ENCODE assay signal across 19 cellular contexts in genomic region chr2:234555616-234556249, GRCh38. TPM values are rescaled to one million over a fixed set of nuclear protein-coding genes. Genes with fewer than 3 reads are reported as not detected.
DNase-seq lines count a peak whose midpoint lies in the region; ATAC-seq, FAIRE-seq and TF ChIP-seq lines count a peak whose summit lies in the region.
"Had no signal": no experiment of that assay in that cellular context is flagged by ENCODE, and none has a peak within 500 bp of the region (broad histone marks: within the 10 kb centered on the region; RNA-seq: fewer than 3 reads in every experiment).

No MANE protein-coding gene starts in this region.

- no peak overlapping the region for H3K4me3 ChIP-seq in BLaER1
- no peak overlapping the region for H3K4me3 ChIP-seq in GM12865 (ENCODE audit: low read depth, low read length)
- H3K4me3 ChIP-seq in astrocyte (ENCODE audit: insufficient read depth, low read depth, low read length), result no peak overlapping the region
- H3K4me3 ChIP-seq in mesenchymal stem cell (ENCODE audit: insufficient read depth in 1 of 2, low read depth in 1 of 2, low read length in 2 of 2), result no peak overlapping the region
- H3K4me3 ChIP-seq: ascending aorta, esophagus muscularis mucosa, right lobe of liver, thoracic aorta had no signal

- no peak overlapping the region for H3K27ac Mint-ChIP-seq in astrocyte (ENCODE audit: unreplicated experiment)
- no peak overlapping the region for H3K27ac Mint-ChIP-seq in CD4-positive, alpha-beta T cell
- H3K27ac Mint-ChIP-seq: activated CD4-positive, alpha-beta T cell treated with anti-CD3 and anti-CD28 coated beads for 36 hours had no signal

- no peak overlapping the region for H2BK120ac ChIP-seq in mesenchymal stem cell (ENCODE audit: low read depth, low read length)

- H3K9ac ChIP-seq in BLaER1 (no peak overlapping the region), astrocyte (ENCODE audit: low read length) (no peak overlapping the region), mesenchymal stem cell (ENCODE audit: low read length) (no peak overlapping the region)

- H3K9me3 ChIP-seq in BLaER1 (peaks cover 19% of the 10 kb centered on the region), astrocyte (ENCODE audit: insufficient read depth, low read depth, low read length) (no peaks in the 10 kb centered on the region), mesenchymal stem cell (ENCODE audit: control insufficient read depth, low read length) (no peaks in the 10 kb centered on the region)
- no peaks in the 10 kb centered on the region for H3K9me3 ChIP-seq in CD4-positive, alpha-beta T cell (ENCODE audit: control insufficient read depth, low read length)
- H3K9me3 ChIP-seq: ascending aorta, esophagus muscularis mucosa, right lobe of liver, thoracic aorta had no signal

- H4K20me1 ChIP-seq in BLaER1, result no peaks in the 10 kb centered on the region
- no peaks in the 10 kb centered on the region for H4K20me1 ChIP-seq in astrocyte (ENCODE audit: insufficient read depth, low read length)

- H3K4me1 ChIP-seq in BLaER1 (peaks cover 32% of the 10 kb centered on the region), astrocyte (ENCODE audit: insufficient read depth, low read length) (peaks cover 21% of the 10 kb centered on the region), mesenchymal stem cell (ENCODE audit: control insufficient read depth, insufficient read depth, low read depth, low read length) (peaks cover 10% of the 10 kb centered on the region)
- H3K4me1 ChIP-seq: ascending aorta, right lobe of liver had no signal

- no peak overlapping the region for H4K8ac ChIP-seq in mesenchymal stem cell (ENCODE audit: low read length)

- H3K4me2 ChIP-seq in BLaER1 (peak overlapping the region; percentile 65), astrocyte (ENCODE audit: low read length) (peak overlapping the region; percentile 1), mesenchymal stem cell (ENCODE audit: low read length, poor library complexity, severe bottlenecking) (no peak overlapping the region)

- H3K36me3 ChIP-seq in BLaER1, result no peaks in the 10 kb centered on the region
- H3K36me3 ChIP-seq in astrocyte (ENCODE audit: insufficient read depth, low read length), result no peaks in the 10 kb centered on the region
- no peaks in the 10 kb centered on the region for H3K36me3 ChIP-seq in mesenchymal stem cell (ENCODE audit: control insufficient read depth in 1 of 2, insufficient read depth in 2 of 2, low read depth in 1 of 2, low read length in 2 of 2)
- H3K36me3 ChIP-seq: ascending aorta, esophagus muscularis mucosa, right lobe of liver, thoracic aorta had no signal

- POLR2A ChIA-PET in CD4-positive, alpha-beta T cell (lab: Charles Lee), result no interaction called here

- 55% methylated on average over 9 of the region's 9 CpGs for WGBS in mesenchymal stem cell

- peaks cover 6% of the 10 kb centered on the region for H3K79me1 ChIP-seq in mesenchymal stem cell (replicated peaks; ENCODE audit: low read length, poor library complexity, severe bottlenecking)

- peaks cover 18% of the 10 kb centered on the region for H3K4me1 Mint-ChIP-seq in astrocyte (ENCODE audit: low read depth, unreplicated experiment)
- no peaks in the 10 kb centered on the region for H3K4me1 Mint-ChIP-seq in CD4-positive, alpha-beta T cell (ENCODE audit: low read depth)
- H3K4me1 Mint-ChIP-seq: activated CD4-positive, alpha-beta T cell treated with anti-CD3 and anti-CD28 coated beads for 36 hours had no signal

- H2AFZ ChIP-seq in astrocyte (ENCODE audit: low read depth, low read length), result no peak overlapping the region
- H2AFZ ChIP-seq in mesenchymal stem cell (ENCODE audit: low read depth, low read length), result no peak overlapping the region

- no peak overlapping the region for H3K4me3 Mint-ChIP-seq in astrocyte (ENCODE audit: unreplicated experiment)
- no peak overlapping the region for H3K4me3 Mint-ChIP-seq in CD4-positive, alpha-beta T cell
- H3K4me3 Mint-ChIP-seq: activated CD4-positive, alpha-beta T cell treated with anti-CD3 and anti-CD28 coated beads for 36 hours; CD8-positive, alpha-beta memory T cell had no signal

- peaks cover 2% of the 10 kb centered on the region for H3K36me3 Mint-ChIP-seq in astrocyte (ENCODE audit: low read depth, unreplicated experiment)
- no peaks in the 10 kb centered on the region for H3K36me3 Mint-ChIP-seq in CD4-positive, alpha-beta T cell (ENCODE audit: low read depth)

- H3K27ac ChIP-seq in BLaER1, result no peak overlapping the region
- H3K27ac ChIP-seq in astrocyte (ENCODE audit: low read depth, low read length), result no peak overlapping the region
- no peak overlapping the region for H3K27ac ChIP-seq in mesenchymal stem cell (ENCODE audit: low read length, poor library complexity, severe bottlenecking)
- H3K27ac ChIP-seq in CD4-positive, alpha-beta T cell (ENCODE audit: low read depth, low read length), result no peak overlapping the region
- H3K27ac ChIP-seq: ascending aorta, esophagus muscularis mucosa, right lobe of liver, thoracic aorta had no signal

- H2AK5ac ChIP-seq in mesenchymal stem cell (ENCODE audit: low read length, severe bottlenecking), result no peak overlapping the region

- H2BK15ac ChIP-seq in mesenchymal stem cell (ENCODE audit: low read depth, poor library complexity, severe bottlenecking), result no peak overlapping the region

- no peak overlapping the region for H4K91ac ChIP-seq in mesenchymal stem cell (ENCODE audit: low read length)

- FAIRE-seq in astrocyte (lab: Jason Lieb, UNC), result no peak

- no peak overlapping the region for H3K4ac ChIP-seq in mesenchymal stem cell (ENCODE audit: low read depth in 1 of 2, low read length in 2 of 2)

- intact Hi-C loops in CD4-positive, alpha-beta T cell (cut with DNase I, micrococcal nuclease), result no loop called here

- H3K79me2 ChIP-seq in astrocyte (ENCODE audit: insufficient read depth, low read length), result no peaks in the 10 kb centered on the region

- H3K27me3 Mint-ChIP-seq in astrocyte (ENCODE audit: low read depth, unreplicated experiment), result no peaks in the 10 kb centered on the region
- H3K27me3 Mint-ChIP-seq in CD4-positive, alpha-beta T cell, result peaks cover 29% of the 10 kb centered on the region

- H2BK5ac ChIP-seq in mesenchymal stem cell (ENCODE audit: low read depth, low read length, poor library complexity, severe bottlenecking), result no peak overlapping the region

- peak; percentile 28 for DNase-seq in GM12865 (ENCODE audit: low read depth)
- peak; percentile 92 for DNase-seq in astrocyte (ENCODE audit: low read depth)
- peak; percentile 86 for DNase-seq in mesenchymal stem cell
- DNase-seq in activated CD4-positive, alpha-beta T cell treated with anti-CD3 and anti-CD28 coated beads for 48 hours, result no peak
- DNase-seq in CD4-positive, alpha-beta T cell, result no peak
- no peak for DNase-seq in DMS53 treated with DMSO at 0.1 percent for 48 hours (lab: John Stamatoyannopoulos, UW; ENCODE audit: unreplicated experiment)
- DNase-seq: activated CD4-positive, alpha-beta T cell treated with anti-CD3 and anti-CD28 coated beads for 36 hours; CD8-positive, alpha-beta memory T cell; GF-D8; hippocampal formation; NCI-H1092 treated with DMSO at 0.1 percent for 48 hours; NCI-H2171; nucleus accumbens; right lobe of liver; SHP77 had no signal

- TF ChIP-seq CTCF in GM12865 (IDR thresholded peaks at IDR 0.05; ENCODE audit: insufficient read depth, low read depth, low read length, missing control alignments) (no peak), astrocyte (IDR thresholded peaks at IDR 0.05; ENCODE audit: insufficient read depth, low read depth, low read length) (no peak)
- TF ChIP-seq CTCF in CD4-positive, alpha-beta T cell (IDR thresholded peaks at IDR 0.05), result no peak

- CTCF ChIA-PET in CD4-positive, alpha-beta T cell (lab: Charles Lee), result no interaction called here

- H3K27me3 ChIP-seq in BLaER1 (no peaks in the 10 kb centered on the region), astrocyte (ENCODE audit: insufficient read depth, low read length) (no peaks in the 10 kb centered on the region), mesenchymal stem cell (ENCODE audit: control insufficient read depth in 1 of 2, insufficient read depth in 1 of 2, low read length in 2 of 2) (no peaks in the 10 kb centered on the region)
- H3K27me3 ChIP-seq in CD4-positive, alpha-beta T cell (ENCODE audit: control insufficient read depth, insufficient read depth, low read length), result no peaks in the 10 kb centered on the region
- H3K27me3 ChIP-seq: ascending aorta, esophagus muscularis mucosa, right lobe of liver had no signal

- H3K14ac ChIP-seq in mesenchymal stem cell (ENCODE audit: low read length in 2 of 2), result no peak overlapping the region

- no peak overlapping the region for H3K18ac ChIP-seq in mesenchymal stem cell (ENCODE audit: low read depth in 1 of 2, low read length in 2 of 2)

- no peak overlapping the region for H2BK12ac ChIP-seq in mesenchymal stem cell (ENCODE audit: low read length in 2 of 2)

- peaks cover 5% of the 10 kb centered on the region for H3K9me3 Mint-ChIP-seq in astrocyte (ENCODE audit: unreplicated experiment)
- H3K9me3 Mint-ChIP-seq in CD4-positive, alpha-beta T cell, result peaks cover 6% of the 10 kb centered on the region

- no peak for ATAC-seq in CD4-positive, alpha-beta T cell (ENCODE audit: poor library complexity)
- ATAC-seq: activated CD4-positive, alpha-beta T cell treated with anti-CD3 and anti-CD28 coated beads for 36 hours; right lobe of liver had no signal

- no peak overlapping the region for H3K23ac ChIP-seq in mesenchymal stem cell (ENCODE audit: low read length in 2 of 2)

RNA-seq across cellular contexts. Expression of gene ARL4C, which starts 58.9 kb away (rescaled TPM):
- total RNA-seq in astrocyte, result 59.3 and 70.7 TPM in 2 replicates
- polyA plus RNA-seq in mesenchymal stem cell (2013, experiment 1 of 2), result 16.2 TPM
- 15.9 TPM for polyA plus RNA-seq in mesenchymal stem cell (2013, experiment 2 of 2)
- total RNA-seq in CD4-positive, alpha-beta T cell, result 100 to 1,000 TPM; 469 to 471 TPM

Comparison
In these comparisons a context has a peak if more than half of its experiments do, and no peak if none do; other contexts are left out.
1. DNase-seq: peak in GM12865 (single experiment), astrocyte (single experiment) and mesenchymal stem cell (single experiment); none in activated CD4-positive, alpha-beta T cell treated with anti-CD3 and anti-CD28 coated beads for 48 hours (single experiment), CD4-positive, alpha-beta T cell (0 of 10) and DMS53 treated with DMSO at 0.1 percent for 48 hours (single experiment).